19 cellular contexts compared by ENCODE assay signal in the genomic region with DNA sequence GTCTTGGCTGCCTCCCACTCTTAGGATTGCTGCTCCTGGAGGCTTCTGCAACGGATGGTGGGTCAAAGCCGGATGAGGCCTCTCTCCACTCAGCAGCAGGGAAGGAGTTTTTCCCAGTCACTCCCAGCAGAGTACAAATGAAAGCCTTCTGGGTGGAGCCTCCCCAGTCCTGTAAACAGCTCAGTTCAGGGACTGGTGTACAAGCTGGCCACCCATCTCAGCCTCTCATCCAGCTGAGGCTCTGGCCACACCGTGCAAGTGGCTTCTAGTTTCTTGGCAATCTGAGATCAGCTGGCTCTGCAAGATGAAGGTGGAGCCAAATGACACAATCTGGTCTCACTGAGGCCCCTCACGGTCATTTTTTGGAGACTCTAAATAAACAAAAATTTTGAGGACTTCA. TPM values are rescaled to one million over a fixed set of nuclear protein-coding genes. Genes with fewer than 3 reads are reported as not detected.
DNase-seq lines count a peak whose midpoint lies in the region; ATAC-seq and TF ChIP-seq lines count a peak whose summit lies in the region.
"Had no signal": no experiment of that assay in that cellular context is flagged by ENCODE, and none has a peak within 500 bp of the region (broad histone marks: within the 10 kb centered on the region; RNA-seq: fewer than 3 reads in every experiment).

No MANE protein-coding gene starts in this region.

- H3K27me3 ChIP-seq in Peyer's patch (no peaks in the 10 kb centered on the region), heart right ventricle (no peaks in the 10 kb centered on the region), mucosa of rectum (ENCODE audit: control insufficient read depth in 2 of 2, insufficient read depth in 2 of 2, low read length in 2 of 2) (no peaks in the 10 kb centered on the region), testis (no peaks in the 10 kb centered on the region)
- H3K27me3 ChIP-seq: SJCRH30 had no signal

- no peak overlapping the region for H3K4me3 Mint-ChIP-seq in type B pancreatic cell
- H3K4me3 Mint-ChIP-seq: activated naive CD4-positive, alpha-beta T cell treated with anti-CD3 and anti-CD28 coated beads, Interleukin-2, amount 10 ng/mL, durations not matched to agents 7 days and 5 days; CD4-positive, alpha-beta memory T cell had no signal

- TF ChIP-seq CTCF in Peyer's patch (IDR thresholded peaks at IDR 0.05) (no peak), heart right ventricle (IDR thresholded peaks at IDR 0.05) (no peak), testis (IDR thresholded peaks at IDR 0.05) (no peak), type B pancreatic cell (conservative IDR thresholded peaks at IDR 0.05) (no peak)

- H3K36me3 Mint-ChIP-seq in type B pancreatic cell, result peaks cover 31% of the 10 kb centered on the region

- no peak overlapping the region for H3K9ac ChIP-seq in mucosa of rectum (ENCODE audit: low read depth in 1 of 2, low read length in 2 of 2)

- peak in 1 of 3 donors; percentile 77 for DNase-seq in Peyer's patch
- DNase-seq in heart right ventricle, result peak in 1 of 2 donors; percentile 59
- DNase-seq in testis, result peak; percentile 82
- DNase-seq in type B pancreatic cell (ENCODE audit: extremely low spot score, unreplicated experiment), result no peak
- DNase-seq: ACHN; activated CD4-positive, alpha-beta T cell treated with anti-CD3 and anti-CD28 coated beads for 4 hours; activated CD8-positive, alpha-beta memory T cell treated with anti-CD3 and anti-CD28 coated beads, Interleukin-2, amount 50 U/mL, for 4 hours; activated naive CD4-positive, alpha-beta T cell treated with anti-CD3 and anti-CD28 coated beads, Interleukin-2, amount 10 ng/mL, durations not matched to agents 7 days and 5 days; CD4-positive, alpha-beta memory T cell; DND-41; mesendoderm; NCI-H1930; NCI-H510A treated with DMSO at 0.1 percent for 48 hours; SJCRH30; T1000 had no signal

- no peaks in the 10 kb centered on the region for H3K4me1 Mint-ChIP-seq in type B pancreatic cell (ENCODE audit: unreplicated experiment)
- H3K4me1 Mint-ChIP-seq: activated naive CD4-positive, alpha-beta T cell treated with anti-CD3 and anti-CD28 coated beads, Interleukin-2, amount 10 ng/mL, durations not matched to agents 7 days and 5 days had no signal

- H3K27me3 Mint-ChIP-seq in type B pancreatic cell, result no peaks in the 10 kb centered on the region
- H3K27me3 Mint-ChIP-seq: activated naive CD4-positive, alpha-beta T cell treated with anti-CD3 and anti-CD28 coated beads, Interleukin-2, amount 10 ng/mL, durations not matched to agents 7 days and 5 days; CD4-positive, alpha-beta memory T cell had no signal

- H3K4me3 ChIP-seq in Peyer's patch (no peak overlapping the region), heart right ventricle (no peak overlapping the region), mucosa of rectum (ENCODE audit: low read length in 2 of 2) (no peak overlapping the region), testis (no peak overlapping the region)
- H3K4me3 ChIP-seq: SJCRH30 had no signal

- 53 to 62% methylated on average over 4 of the region's 4 CpGs for WGBS in heart right ventricle, 2 donors
- 46 to 75% methylated on average over 4 of the region's 4 CpGs for WGBS in testis, 2 donors

- H3K27ac ChIP-seq in Peyer's patch, result peak overlapping the region; percentile 40 to 73 (median 62)
- peak overlapping the region in 9 of 10 donors; percentile 12 to 74 (median 50) for H3K27ac ChIP-seq in heart right ventricle
- H3K27ac ChIP-seq in mucosa of rectum (ENCODE audit: low read depth in 2 of 2, low read length in 2 of 2), result peak overlapping the region; percentile 57 to 77
- H3K27ac ChIP-seq in testis, result peak overlapping the region in 1 of 2 donors; percentile 17
- H3K27ac ChIP-seq: SJCRH30 had no signal

- ATAC-seq in heart right ventricle (peak; percentile 34 to 88 (median 68)), GM18870 (IDR thresholded peaks at IDR 0.05; ENCODE audit: unreplicated experiment) (no peak), SK-N-SH treated with all-trans-retinoic acid at 6 μM for 48 hours (no peak), HG03045 (IDR thresholded peaks at IDR 0.05; ENCODE audit: unreplicated experiment) (no peak)

- peaks cover 0 to 93% (median 3%) of the 10 kb centered on the region in 3 donors for H3K36me3 ChIP-seq in Peyer's patch
- H3K36me3 ChIP-seq in heart right ventricle, result peaks cover 0 to 98% (median 54%) of the 10 kb centered on the region in 9 donors
- H3K36me3 ChIP-seq in mucosa of rectum (ENCODE audit: control insufficient read depth in 2 of 2, insufficient read depth in 2 of 2, low read length in 2 of 2), result peaks cover 78 to 81% of the 10 kb centered on the region in 2 donors
- H3K36me3 ChIP-seq in testis (ENCODE audit: low read depth, missing control alignments), result no peaks in the 10 kb centered on the region

- H3K9me3 ChIP-seq in Peyer's patch, result no peaks in the 10 kb centered on the region
- H3K9me3 ChIP-seq in heart right ventricle, result no peaks in the 10 kb centered on the region
- H3K9me3 ChIP-seq in mucosa of rectum (ENCODE audit: control insufficient read depth in 2 of 2, low read length in 2 of 2), result no peaks in the 10 kb centered on the region
- H3K9me3 ChIP-seq in testis, result no peaks in the 10 kb centered on the region
- H3K9me3 ChIP-seq: SJCRH30 had no signal

- intact Hi-C loops in heart right ventricle (cut with DNase I), result no loop called here
- intact Hi-C loops in testis (cut with DNase I; ENCODE audit: low total_unique reads), result no loop called here

- H3K27ac Mint-ChIP-seq in type B pancreatic cell, result no peak overlapping the region
- H3K27ac Mint-ChIP-seq: activated naive CD4-positive, alpha-beta T cell treated with anti-CD3 and anti-CD28 coated beads, Interleukin-2, amount 10 ng/mL, durations not matched to agents 7 days and 5 days had no signal

- no peak for TF ChIP-seq POLR2A in Peyer's patch (IDR thresholded peaks at IDR 0.05)
- TF ChIP-seq POLR2A in testis (IDR thresholded peaks at IDR 0.05), result no peak

- no peaks in the 10 kb centered on the region for H3K9me3 Mint-ChIP-seq in type B pancreatic cell
- H3K9me3 Mint-ChIP-seq: activated naive CD4-positive, alpha-beta T cell treated with anti-CD3 and anti-CD28 coated beads, Interleukin-2, amount 10 ng/mL, durations not matched to agents 7 days and 5 days had no signal

- peaks cover 0 to 26% (median 2%) of the 10 kb centered on the region in 4 donors for H3K4me1 ChIP-seq in Peyer's patch
- peaks cover 12 to 57% (median 40%) of the 10 kb centered on the region in 9 donors for H3K4me1 ChIP-seq in heart right ventricle
- H3K4me1 ChIP-seq in mucosa of rectum (ENCODE audit: control insufficient read depth in 2 of 2, insufficient read depth in 2 of 2, low read length in 2 of 2), result peaks cover 12% of the 10 kb centered on the region in 2 donors
- peaks cover 12% of the 10 kb centered on the region for H3K4me1 ChIP-seq in testis
- H3K4me1 ChIP-seq: SJCRH30 had no signal

TF ChIP-seq in SK-N-SH treated with all-trans-retinoic acid at 6 μM for 48 hours, 23 proteins besides CTCF, POLR2A, EP300 and RAD21 (continues in another document):
- TF ChIP-seq, protein P1, sequence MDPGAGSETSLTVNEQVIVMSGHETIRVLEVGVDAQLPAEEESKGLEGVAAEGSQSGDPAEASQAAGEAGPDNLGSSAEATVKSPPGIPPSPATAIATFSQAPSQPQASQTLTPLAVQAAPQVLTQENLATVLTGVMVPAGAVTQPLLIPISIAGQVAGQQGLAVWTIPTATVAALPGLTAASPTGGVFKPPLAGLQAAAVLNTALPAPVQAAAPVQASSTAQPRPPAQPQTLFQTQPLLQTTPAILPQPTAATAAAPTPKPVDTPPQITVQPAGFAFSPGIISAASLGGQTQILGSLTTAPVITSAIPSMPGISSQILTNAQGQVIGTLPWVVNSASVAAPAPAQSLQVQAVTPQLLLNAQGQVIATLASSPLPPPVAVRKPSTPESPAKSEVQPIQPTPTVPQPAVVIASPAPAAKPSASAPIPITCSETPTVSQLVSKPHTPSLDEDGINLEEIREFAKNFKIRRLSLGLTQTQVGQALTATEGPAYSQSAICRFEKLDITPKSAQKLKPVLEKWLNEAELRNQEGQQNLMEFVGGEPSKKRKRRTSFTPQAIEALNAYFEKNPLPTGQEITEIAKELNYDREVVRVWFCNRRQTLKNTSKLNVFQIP (CRISPR knock-in tag; IDR thresholded peaks at IDR 0.05; ENCODE audit: borderline replicate concordance, low read depth), result no peak
- TF ChIP-seq PPARA (CRISPR knock-in tag; IDR thresholded peaks at IDR 0.05; ENCODE audit: borderline replicate concordance), result no peak
- TF ChIP-seq ZC3H10 (CRISPR knock-in tag; IDR thresholded peaks at IDR 0.05), result no peak
- no peak for TF ChIP-seq ESRRG (CRISPR knock-in tag; IDR thresholded peaks at IDR 0.05)
- TF ChIP-seq ZFP3 (CRISPR knock-in tag; IDR thresholded peaks at IDR 0.05), result no peak
- TF ChIP-seq PATZ1 (CRISPR knock-in tag; IDR thresholded peaks at IDR 0.05; ENCODE audit: borderline replicate concordance), result no peak

RNA-seq across cellular contexts. Expression of gene GPX3, which starts 10.0 kb away (rescaled TPM):
- total RNA-seq in Peyer's patch (100 to 1,000 TPM; 143 to 690 (median 479) TPM), heart right ventricle (100 to 1,000 TPM; 208 to 990 (median 601) TPM), testis (100 to 1,000 TPM; 216 to 224 TPM), type B pancreatic cell (ENCODE audit: low replicate concordance) (18.4 and 19.7 TPM in 2 replicates)
- polyA plus RNA-seq in heart right ventricle (1,000 to 10,000 TPM; 1,059 to 1,234 TPM), testis (ENCODE audit: insufficient read depth, low read depth, low replicate concordance) (119 TPM)
- total RNA-seq: CD4-positive, alpha-beta memory T cell had no signal

RNA-seq across cellular contexts. Expression of gene TNIP1, which starts 50.5 kb away (rescaled TPM):
- total RNA-seq in Peyer's patch (100 to 1,000 TPM; 191 to 352 (median 266) TPM), heart right ventricle (100 to 1,000 TPM; 113 to 130 (median 125) TPM), testis (10 to 100 TPM; 48.4 to 58.3 TPM), type B pancreatic cell (ENCODE audit: low replicate concordance) (63.6 and 89.2 TPM in 2 replicates)
- polyA plus RNA-seq in heart right ventricle (10 to 100 TPM; 63.8 to 78.1 TPM), testis (ENCODE audit: insufficient read depth, low read depth, low replicate concordance) (43.5 TPM)

Comparison
In these comparisons a context has a peak if more than half of its experiments do, and no peak if none do; other contexts are left out.
1. ATAC-seq: peak in heart right ventricle (8 of 8); none in GM18870 (single experiment), SK-N-SH treated with all-trans-retinoic acid at 6 μM for 48 hours (single experiment) and HG03045 (single experiment).